Comparison of ENCODE assay signal across 20 cellular contexts in the genomic region with DNA sequence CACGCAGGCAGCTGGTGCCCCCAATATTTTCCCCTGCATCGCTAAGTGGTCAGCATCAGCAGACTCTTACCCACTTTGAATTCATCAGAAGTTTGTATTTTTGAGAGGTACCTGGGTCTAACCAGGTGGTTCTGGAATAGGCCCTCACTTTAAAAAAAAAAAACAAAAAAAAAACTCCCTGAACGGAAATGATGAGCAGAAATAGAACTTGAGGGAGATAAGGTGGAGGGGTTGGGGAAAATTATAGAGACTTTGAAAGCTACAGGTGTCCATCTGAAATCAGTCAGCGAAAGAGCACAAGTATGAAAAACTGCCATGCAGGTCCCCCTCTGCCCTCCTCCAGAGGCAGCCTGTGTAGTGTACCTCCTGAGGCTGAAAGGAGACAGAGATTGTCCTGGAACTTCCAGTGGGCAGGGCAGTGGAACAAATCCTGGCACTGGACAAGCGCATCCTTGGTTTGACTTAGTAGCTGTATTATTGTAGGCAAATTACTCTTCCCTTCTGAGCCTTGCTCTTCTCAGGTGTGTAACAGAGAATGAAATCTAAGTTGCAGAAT. TPM values are rescaled to one million over a fixed set of nuclear protein-coding genes. Genes with fewer than 3 reads are reported as not detected.
DNase-seq lines count a peak whose midpoint lies in the region; ATAC-seq and FAIRE-seq lines count a peak whose summit lies in the region.
"Had no signal": no experiment of that assay in that cellular context is flagged by ENCODE, and none has a peak within 500 bp of the region (broad histone marks: within the 10 kb centered on the region; RNA-seq: fewer than 3 reads in every experiment).

No MANE protein-coding gene starts in this region.

- FAIRE-seq in urothelium cell line (lab: Jason Lieb, UNC), result no peak

- ATAC-seq in activated CD8-positive, alpha-beta memory T cell treated with anti-CD3 and anti-CD28 coated beads, Interleukin-2, amount 10 ng/mL, durations not matched to agents 7 days and 5 days, result peak; percentile 6
- ATAC-seq in HG02852 (IDR thresholded peaks at IDR 0.05; ENCODE audit: unreplicated experiment) (peak; percentile 35), GM18868 (IDR thresholded peaks at IDR 0.05; ENCODE audit: unreplicated experiment) (no peak)
- ATAC-seq in activated naive CD8-positive, alpha-beta T cell treated with anti-CD3 and anti-CD28 coated beads, Interleukin-2, amount 50 U/mL, for 24 hours, result peak; percentile 2
- ATAC-seq: heart left ventricle had no signal

- H3K36me3 Mint-ChIP-seq in activated CD8-positive, alpha-beta memory T cell treated with anti-CD3 and anti-CD28 coated beads, Interleukin-2, amount 10 ng/mL, durations not matched to agents 7 days and 5 days, result peaks cover 51% of the 10 kb centered on the region
- H3K36me3 Mint-ChIP-seq in activated naive CD8-positive, alpha-beta T cell treated with anti-CD3 and anti-CD28 coated beads, Interleukin-2, amount 50 U/mL, for 24 hours (ENCODE audit: low read depth), result peaks cover 72% of the 10 kb centered on the region
- peaks cover 76% of the 10 kb centered on the region for H3K36me3 Mint-ChIP-seq in stimulated activated naive CD8-positive, alpha-beta T cell treated with anti-CD3 and anti-CD28 coated beads, Interleukin-15, Interleukin-2, amounts not matched to agents 100 ng/mL and 50 ng/mL, for 24 hours (ENCODE audit: low read depth)

- peak overlapping the region; percentile 82 for H3K4me3 Mint-ChIP-seq in activated CD8-positive, alpha-beta memory T cell treated with anti-CD3 and anti-CD28 coated beads, Interleukin-2, amount 10 ng/mL, durations not matched to agents 7 days and 5 days
- peak overlapping the region; percentile 89 for H3K4me3 Mint-ChIP-seq in activated naive CD8-positive, alpha-beta T cell treated with anti-CD3 and anti-CD28 coated beads, Interleukin-2, amount 50 U/mL, for 24 hours
- H3K4me3 Mint-ChIP-seq in stimulated activated naive CD8-positive, alpha-beta T cell treated with anti-CD3 and anti-CD28 coated beads, Interleukin-15, Interleukin-2, amounts not matched to agents 100 ng/mL and 50 ng/mL, for 24 hours, result peak overlapping the region; percentile 89
- H3K4me3 Mint-ChIP-seq: CD4-positive, alpha-beta T cell had no signal

- peaks cover 72% of the 10 kb centered on the region for H3K4me1 Mint-ChIP-seq in activated CD8-positive, alpha-beta memory T cell treated with anti-CD3 and anti-CD28 coated beads, Interleukin-2, amount 10 ng/mL, durations not matched to agents 7 days and 5 days
- H3K4me1 Mint-ChIP-seq in activated naive CD8-positive, alpha-beta T cell treated with anti-CD3 and anti-CD28 coated beads, Interleukin-2, amount 50 U/mL, for 24 hours, result peaks cover 83% of the 10 kb centered on the region
- peaks cover 86% of the 10 kb centered on the region for H3K4me1 Mint-ChIP-seq in stimulated activated naive CD8-positive, alpha-beta T cell treated with anti-CD3 and anti-CD28 coated beads, Interleukin-15, Interleukin-2, amounts not matched to agents 100 ng/mL and 50 ng/mL, for 24 hours (ENCODE audit: low read depth)

- no peaks in the 10 kb centered on the region for H3K27me3 Mint-ChIP-seq in activated CD8-positive, alpha-beta memory T cell treated with anti-CD3 and anti-CD28 coated beads, Interleukin-2, amount 10 ng/mL, durations not matched to agents 7 days and 5 days
- no peaks in the 10 kb centered on the region for H3K27me3 Mint-ChIP-seq in activated naive CD8-positive, alpha-beta T cell treated with anti-CD3 and anti-CD28 coated beads, Interleukin-2, amount 50 U/mL, for 24 hours
- no peaks in the 10 kb centered on the region for H3K27me3 Mint-ChIP-seq in stimulated activated naive CD8-positive, alpha-beta T cell treated with anti-CD3 and anti-CD28 coated beads, Interleukin-15, Interleukin-2, amounts not matched to agents 100 ng/mL and 50 ng/mL, for 24 hours
- H3K27me3 Mint-ChIP-seq: CD4-positive, alpha-beta T cell had no signal

- no peak for DNase-seq in activated CD8-positive, alpha-beta memory T cell treated with anti-CD3 and anti-CD28 coated beads, Interleukin-2, amount 10 ng/mL, durations not matched to agents 7 days and 5 days
- no peak for DNase-seq in activated CD8-positive, alpha-beta memory T cell treated with anti-CD3 and anti-CD28 coated beads, Interleukin-2, amount 50 U/mL, for 48 hours
- no peak for DNase-seq in activated naive CD8-positive, alpha-beta T cell treated with anti-CD3 and anti-CD28 coated beads, Interleukin-2, amount 50 U/mL, for 24 hours
- DNase-seq in urothelium cell line (ENCODE audit: low spot score), result no peak
- DNase-seq in stimulated activated CD4-positive, alpha-beta T cell treated with anti-CD3 and anti-CD28 coated beads, Interleukin-12 subunit alpha, Interleukin-12 subunit beta, amount 100 ng/mL, for 4 hours, result no peak
- DNase-seq: activated CD4-positive, CD25-positive, alpha-beta regulatory T cell treated with anti-CD3 and anti-CD28 coated beads, Interleukin-2, amount 50 U/mL, for 72 hours; CD4-positive, alpha-beta T cell; heart left ventricle; IMR-90; NCI-H748 treated with DMSO at 0.1 percent for 48 hours; sigmoid colon; stimulated activated CD4-positive, alpha-beta T cell treated with anti-CD3 and anti-CD28 coated beads, Interleukin-4, amount 100 ng/mL, for 1 hour; stimulated activated CD8-positive, alpha-beta memory T cell treated with anti-CD3 and anti-CD28 coated beads, Interleukin-4, amount 100 ng/mL, for 48 hours had no signal

- peak overlapping the region; percentile 86 for H3K27ac Mint-ChIP-seq in activated CD8-positive, alpha-beta memory T cell treated with anti-CD3 and anti-CD28 coated beads, Interleukin-2, amount 10 ng/mL, durations not matched to agents 7 days and 5 days
- peak overlapping the region; percentile 84 for H3K27ac Mint-ChIP-seq in activated naive CD8-positive, alpha-beta T cell treated with anti-CD3 and anti-CD28 coated beads, Interleukin-2, amount 50 U/mL, for 24 hours
- H3K27ac Mint-ChIP-seq in stimulated activated naive CD8-positive, alpha-beta T cell treated with anti-CD3 and anti-CD28 coated beads, Interleukin-15, Interleukin-2, amounts not matched to agents 100 ng/mL and 50 ng/mL, for 24 hours, result peak overlapping the region; percentile 92
- H3K27ac Mint-ChIP-seq: CD4-positive, alpha-beta T cell had no signal

- CTCF ChIA-PET in activated CD8-positive, alpha-beta memory T cell treated with anti-CD3 and anti-CD28 coated beads, Interleukin-2, amount 10 ng/mL, durations not matched to agents 7 days and 5 days (lab: Charles Lee), result interaction anchor here (0.6 to 8.3 kb wide), 8 partner anchors 8 to 64 kb away, joined by 3 to 95 read pairs (median 10); no protein-coding TSS in a partner anchor

- peaks cover 10% of the 10 kb centered on the region for H3K9me3 Mint-ChIP-seq in activated CD8-positive, alpha-beta memory T cell treated with anti-CD3 and anti-CD28 coated beads, Interleukin-2, amount 10 ng/mL, durations not matched to agents 7 days and 5 days (ENCODE audit: low read depth)
- H3K9me3 Mint-ChIP-seq in activated naive CD8-positive, alpha-beta T cell treated with anti-CD3 and anti-CD28 coated beads, Interleukin-2, amount 50 U/mL, for 24 hours, result peaks cover 19% of the 10 kb centered on the region
- peaks cover 16% of the 10 kb centered on the region for H3K9me3 Mint-ChIP-seq in stimulated activated naive CD8-positive, alpha-beta T cell treated with anti-CD3 and anti-CD28 coated beads, Interleukin-15, Interleukin-2, amounts not matched to agents 100 ng/mL and 50 ng/mL, for 24 hours
- H3K9me3 Mint-ChIP-seq: CD4-positive, alpha-beta T cell had no signal

RNA-seq across cellular contexts. Expression of a gene that starts 1.2 kb away (rescaled TPM):
- 100 to 1,000 TPM; 107 to 126 TPM for total RNA-seq in activated CD8-positive, alpha-beta memory T cell treated with anti-CD3 and anti-CD28 coated beads, Interleukin-2, amount 10 ng/mL, durations not matched to agents 7 days and 5 days
- total RNA-seq: A673, dermis microvascular lymphatic vessel endothelial cell, IMR-90, osteoblast, RPMI7951 had no signal

RNA-seq across cellular contexts. Expression of a gene that starts 28.6 kb away (rescaled TPM):
- 100 to 1,000 TPM; 304 to 332 TPM for total RNA-seq in activated CD8-positive, alpha-beta memory T cell treated with anti-CD3 and anti-CD28 coated beads, Interleukin-2, amount 10 ng/mL, durations not matched to agents 7 days and 5 days
- total RNA-seq: A673, dermis microvascular lymphatic vessel endothelial cell, IMR-90, RPMI7951 had no signal

RNA-seq across cellular contexts. Expression of a gene that starts 55.8 kb away (rescaled TPM):
- total RNA-seq in activated CD8-positive, alpha-beta memory T cell treated with anti-CD3 and anti-CD28 coated beads, Interleukin-2, amount 10 ng/mL, durations not matched to agents 7 days and 5 days, result 1 to 10 TPM; 1.3 to 8.0 TPM
- total RNA-seq: A673, dermis microvascular lymphatic vessel endothelial cell, IMR-90, osteoblast, RPMI7951 had no signal
